In the genomic region with DNA sequence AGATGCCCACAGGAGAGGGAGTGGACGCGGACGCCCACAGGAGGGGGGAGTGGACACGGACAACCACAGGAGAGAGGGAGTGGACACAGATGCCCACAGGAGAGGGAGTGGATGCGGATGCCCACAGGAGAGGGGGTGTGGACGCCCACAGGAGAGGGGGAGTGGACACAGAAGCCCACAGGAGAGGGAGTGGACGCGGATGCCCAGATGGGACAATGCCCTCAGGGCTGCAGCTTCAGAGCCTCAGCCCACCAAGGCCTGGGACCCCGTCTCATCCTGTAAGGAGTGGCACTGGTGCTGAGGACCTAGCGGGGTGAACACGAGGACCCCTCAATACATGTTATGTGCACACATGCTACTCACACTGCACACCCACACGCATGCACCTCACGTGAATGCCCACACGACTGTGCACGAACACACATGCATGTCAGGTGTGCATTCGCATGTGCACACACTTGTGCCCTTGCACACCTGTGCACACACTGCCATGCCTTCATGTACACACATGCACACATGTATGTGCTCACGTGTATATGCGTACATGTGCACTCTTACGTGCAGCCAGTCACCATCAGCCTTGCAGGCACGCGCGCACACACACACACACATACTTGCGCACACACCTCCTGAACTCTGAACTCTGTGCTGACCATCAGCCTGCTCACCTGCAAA, we compare ENCODE assay signal across 24 cellular contexts. TPM values are rescaled to one million over a fixed set of nuclear protein-coding genes. Genes with fewer than 3 reads are reported as not detected.
DNase-seq lines count a peak whose midpoint lies in the region; ATAC-seq, FAIRE-seq and TF ChIP-seq lines count a peak whose summit lies in the region.
"Had no signal": no experiment of that assay in that cellular context is flagged by ENCODE, and none has a peak within 500 bp of the region (broad histone marks: within the 10 kb centered on the region; RNA-seq: fewer than 3 reads in every experiment).

No MANE protein-coding gene starts in this region.

- H3K36me3 Mint-ChIP-seq in activated naive CD8-positive, alpha-beta T cell treated with anti-CD3 and anti-CD28 coated beads, Interleukin-2, amount 50 U/mL, for 24 hours (ENCODE audit: low read depth) = peaks cover 11% of the 10 kb centered on the region
- H3K36me3 Mint-ChIP-seq: CD4-positive, alpha-beta memory T cell had no signal

- TF ChIP-seq CTCF in HepG2 (CRISPR knock-in tag; IDR thresholded peaks at IDR 0.05) (no peak), right lobe of liver (IDR thresholded peaks at IDR 0.05) (no peak), WI38 (IDR thresholded peaks at IDR 0.05; ENCODE audit: low read depth, low read length) (no peak), H1 (IDR thresholded peaks at IDR 0.05; ENCODE audit: control extremely low read depth in 1 of 3, insufficient read depth in 1 of 3, low read depth in 1 of 3, low read length in 3 of 3) (no peak)

- peak overlapping the region; percentile 88; the same call in 1 of the 2 replicates for H2BK15ac ChIP-seq in H1 (ENCODE audit: low read length)

- H3K79me1 ChIP-seq in H1 (ENCODE audit: low read depth, low read length) = no peaks in the 10 kb centered on the region

- H2AFZ ChIP-seq in HepG2 (ENCODE audit: low read length) (no peak overlapping the region), H1 (ENCODE audit: low read length) (no peak overlapping the region)
- H2AFZ ChIP-seq: GM23338 had no signal

- H3K4me3 ChIP-seq in HepG2 (replicated peaks in 1 of 3; ENCODE audit: insufficient read depth in 1 of 3, low read depth in 2 of 3, low read length in 3 of 3) = no peak overlapping the region
- no peak overlapping the region for H3K4me3 ChIP-seq in right lobe of liver
- peak overlapping the region; percentile 61 for H3K4me3 ChIP-seq in WI38 (ENCODE audit: low read depth, low read length)
- no peak overlapping the region for H3K4me3 ChIP-seq in H1 (ENCODE audit: extremely low read depth in 1 of 4, insufficient read depth in 2 of 4, low read depth in 3 of 4, low read length in 4 of 4)
- H3K4me3 ChIP-seq: GM12878, GM23338, HAP-1 had no signal

- H2AK5ac ChIP-seq in H1 (ENCODE audit: low read depth, low read length) = no peak overlapping the region

- H3K27me3 Mint-ChIP-seq in activated naive CD8-positive, alpha-beta T cell treated with anti-CD3 and anti-CD28 coated beads, Interleukin-2, amount 50 U/mL, for 24 hours = no peaks in the 10 kb centered on the region
- H3K27me3 Mint-ChIP-seq: CD4-positive, alpha-beta memory T cell had no signal

- no peak overlapping the region for H3K4me3 Mint-ChIP-seq in activated naive CD8-positive, alpha-beta T cell treated with anti-CD3 and anti-CD28 coated beads, Interleukin-2, amount 50 U/mL, for 24 hours
- H3K4me3 Mint-ChIP-seq: CD4-positive, alpha-beta memory T cell; GM23338 had no signal

- TF ChIP-seq POLR2A in HepG2 (IDR thresholded peaks at IDR 0.05; ENCODE audit: insufficient read depth in 1 of 2, low read depth in 2 of 2, low read length in 2 of 2) (no peak), right lobe of liver (IDR thresholded peaks at IDR 0.05) (no peak), H1 (IDR thresholded peaks at IDR 0.05; ENCODE audit: control extremely low read depth in 1 of 2, low read depth in 2 of 2, low read length in 2 of 2) (no peak)

- no peaks in the 10 kb centered on the region for H3K79me2 ChIP-seq in HepG2 (ENCODE audit: insufficient read depth, low read length)
- H3K79me2 ChIP-seq in H1 (ENCODE audit: control insufficient read depth in 1 of 2, insufficient read depth in 2 of 2, low read length in 2 of 2) = no peaks in the 10 kb centered on the region

- H3K23me2 ChIP-seq in H1 (ENCODE audit: low read depth, low read length) = no peaks in the 10 kb centered on the region

- intact Hi-C loops in HepG2 (cut with micrococcal nuclease; ENCODE audit: unreplicated experiment) (no loop called here), right lobe of liver (cut with DNase I) (no loop called here)

- peaks cover 9% of the 10 kb centered on the region for H3K4me1 Mint-ChIP-seq in activated naive CD8-positive, alpha-beta T cell treated with anti-CD3 and anti-CD28 coated beads, Interleukin-2, amount 50 U/mL, for 24 hours
- H3K4me1 Mint-ChIP-seq: GM23338 had no signal

- no peak overlapping the region for H4K5ac ChIP-seq in H1 (ENCODE audit: insufficient read length, low read depth, low read length)

- no peak overlapping the region for H2BK120ac ChIP-seq in H1 (replicated peaks; ENCODE audit: low read depth, low read length)

- H3K9me3 Mint-ChIP-seq in activated naive CD8-positive, alpha-beta T cell treated with anti-CD3 and anti-CD28 coated beads, Interleukin-2, amount 50 U/mL, for 24 hours = no peaks in the 10 kb centered on the region

- no peak overlapping the region for H3K23ac ChIP-seq in H1 (ENCODE audit: insufficient read length)

- H3K36me3 ChIP-seq in HepG2 (replicated peaks in 1 of 2; ENCODE audit: control insufficient read depth in 1 of 2, insufficient read depth in 2 of 2, low read length in 2 of 2) (no peaks in the 10 kb centered on the region; a peak in 1 of 5 replicates), right lobe of liver (no peaks in the 10 kb centered on the region), H1 (ENCODE audit: control insufficient read depth in 2 of 4, insufficient read depth in 4 of 4, low read length in 3 of 4) (peaks cover 0 to 39% (median 10%) of the 10 kb centered on the region in 4 experiments; a peak in 6 of 8 replicates)
- H3K36me3 ChIP-seq: HAP-1 had no signal

- no peak overlapping the region for H3K27ac Mint-ChIP-seq in activated naive CD8-positive, alpha-beta T cell treated with anti-CD3 and anti-CD28 coated beads, Interleukin-2, amount 50 U/mL, for 24 hours
- H3K27ac Mint-ChIP-seq: GM23338 had no signal

- H2BK12ac ChIP-seq in H1 (ENCODE audit: low read depth, low read length) = 0 out of 2 replicates have a peak overlapping the region, but pooled peaks have one; percentile 60

- no peak overlapping the region for H3K14ac ChIP-seq in H1 (ENCODE audit: insufficient read length)

- H4K8ac ChIP-seq in H1 (ENCODE audit: extremely low read depth, insufficient read depth, low read length) = no peak overlapping the region

- in situ Hi-C loops in HepG2 (cut with HindIII; ENCODE audit: extremely low pct_ligation_motif_present, low pct_unique_long_range_greater_than_20kb) = no loop called here

- peak overlapping the region; percentile 60; the same call in 1 of the 2 replicates for H2BK5ac ChIP-seq in H1 (ENCODE audit: low read depth, low read length)

- H4K20me1 ChIP-seq in HepG2 (ENCODE audit: insufficient read depth, low read length) (no peaks in the 10 kb centered on the region), H1 (replicated peaks in 1 of 2; ENCODE audit: control insufficient read depth in 1 of 2, insufficient read depth in 2 of 2, low read length in 2 of 2) (peaks cover 0 to 9% of the 10 kb centered on the region in 2 experiments)

- ATAC-seq in HepG2 = no peak
- ATAC-seq in right lobe of liver = no peak
- no peak for ATAC-seq in activated naive CD8-positive, alpha-beta T cell treated with anti-CD3 and anti-CD28 coated beads, Interleukin-2, amount 50 U/mL, for 24 hours
- no peak for ATAC-seq in esophagus mucosa
- ATAC-seq: GM12878, GM23338 had no signal

- peaks cover 1 to 3% of the 10 kb centered on the region in 2 experiments; a peak in 3 of 5 replicates for H3K27me3 ChIP-seq in HepG2 (ENCODE audit: control insufficient read depth in 1 of 2, insufficient read depth in 2 of 2, low read length in 2 of 2)
- no peaks in the 10 kb centered on the region for H3K27me3 ChIP-seq in right lobe of liver
- H3K27me3 ChIP-seq in H1 (replicated peaks in 1 of 4; ENCODE audit: control insufficient read depth in 3 of 4, extremely low read depth in 1 of 4, insufficient read depth in 3 of 4, low read length in 3 of 4) = no peaks in the 10 kb centered on the region

- POLR2A ChIA-PET in HepG2 (lab: Yijun Ruan, JAX) = no interaction called here
- POLR2A ChIA-PET in H1 (lab: Charles Lee; ENCODE audit: partially characterized antibody) = no interaction called here

- TF ChIP-seq EP300 in HepG2 (IDR thresholded peaks at IDR 0.05; ENCODE audit: low read depth in 2 of 2, low read length in 2 of 2) = no peak
- TF ChIP-seq EP300 in HepG2 (CRISPR knock-in tag; IDR thresholded peaks at IDR 0.05; ENCODE audit: borderline replicate concordance) = no peak
- TF ChIP-seq EP300 in H1 (IDR thresholded peaks at IDR 0.05; ENCODE audit: borderline replicate concordance in 1 of 2, low read depth in 2 of 2, low read length in 2 of 2) = no peak

- TF ChIP-seq RAD21 in HepG2 (CRISPR knock-in tag; IDR thresholded peaks at IDR 0.05) (no peak), H1 (IDR thresholded peaks at IDR 0.05 in 1 of 2, conservative IDR thresholded peaks at IDR 0.05 in 1 of 2; ENCODE audit: low read depth in 2 of 2, low read length in 2 of 2) (no peak)

- H3K4me2 ChIP-seq in HepG2 (ENCODE audit: low read depth, low read length) (no peak overlapping the region), H1 (ENCODE audit: insufficient read depth in 1 of 2, low read depth in 2 of 2, low read length in 2 of 2) (no peak overlapping the region)
- H3K4me2 ChIP-seq: GM23338 had no signal

- H3K4me1 ChIP-seq in HepG2 (ENCODE audit: insufficient read depth, low read length) (no peaks in the 10 kb centered on the region), right lobe of liver (no peaks in the 10 kb centered on the region), H1 (replicated peaks in 1 of 4; ENCODE audit: control insufficient read depth in 3 of 4, insufficient read depth in 4 of 4, low read length in 3 of 4) (no peaks in the 10 kb centered on the region; a peak in 1 of 7 replicates)
- H3K4me1 ChIP-seq: HAP-1 had no signal

- FAIRE-seq in HepG2 (lab: Jason Lieb, UNC) (no peak), H1 (lab: Jason Lieb, UNC) (no peak), urothelium cell line (lab: Jason Lieb, UNC) (peak; percentile 92)
- FAIRE-seq: GM12878, GM19239, H54 had no signal

- no peak overlapping the region for H3K27ac ChIP-seq in HepG2 (ENCODE audit: extremely low read length, insufficient read depth, low read length)
- no peak overlapping the region for H3K27ac ChIP-seq in right lobe of liver
- no peak overlapping the region for H3K27ac ChIP-seq in H1 (ENCODE audit: low read depth, low read length)

- peak overlapping the region; percentile 54 for H4K91ac ChIP-seq in H1 (replicated peaks; ENCODE audit: insufficient read length, low read length)

- no peak overlapping the region for H3K56ac ChIP-seq in H1 (replicated peaks; ENCODE audit: insufficient read length, low read depth, low read length)

- H3K9ac ChIP-seq in HepG2 (ENCODE audit: insufficient read depth, low read depth, low read length) (no peak overlapping the region), H1 (replicated peaks in 1 of 4; ENCODE audit: extremely low read depth in 1 of 4, low read depth in 3 of 4, low read length in 3 of 4) (no peak overlapping the region)

- no TSS peak for BruUV-seq in HepG2 (replicated peaks; lab: Mats Ljungman, UMichigan)

- CTCF ChIA-PET in HepG2 (lab: Yijun Ruan, JAX; ENCODE audit: low intra/inter-chr PET ratio, low total read pairs) (no interaction called here), H1 (lab: Charles Lee; ENCODE audit: partially characterized antibody) (no interaction called here)

- no peak overlapping the region for H3K4ac ChIP-seq in H1 (replicated peaks; ENCODE audit: insufficient read length, low read depth, low read length)

- WGBS in HepG2 (ENCODE audit: low lambda C conversion rate) = 73% methylated on average over 16 of the region's 23 CpGs
- 83% methylated on average over 9 of the region's 23 CpGs for WGBS in right lobe of liver (ENCODE audit: insufficient coverage, low coverage, low lambda C conversion rate, missing lambda C conversion rate)
- WGBS in H1 (ENCODE audit: extremely low coverage in 1 of 2, insufficient coverage in 1 of 2, insufficient read length in 1 of 2, insufficient replicate concordance in 2 of 2, low coverage in 1 of 2, low lambda C conversion rate in 2 of 2, missing lambda C conversion rate in 1 of 2), 2 experiments = 91% methylated on average over 20 of the region's 23 CpGs; no CpG with 5 or more reads in 1 of the 2 experiments

- 0 out of 2 replicates have a peak overlapping the region, but pooled peaks have one; percentile 61 for H2BK20ac ChIP-seq in H1 (ENCODE audit: low read length)

- H3K18ac ChIP-seq in H1 (ENCODE audit: extremely low read depth, low read length) = no peak overlapping the region

- no peaks in the 10 kb centered on the region for H3K9me3 ChIP-seq in HepG2 (ENCODE audit: low read length)
- H3K9me3 ChIP-seq in right lobe of liver = no peaks in the 10 kb centered on the region
- H3K9me3 ChIP-seq in H1 (ENCODE audit: insufficient read depth in 2 of 2, low read depth in 1 of 2, low read length in 1 of 2) = peaks cover 28 to 43% of the 10 kb centered on the region in 2 experiments
- H3K9me3 ChIP-seq: HAP-1 had no signal

- DNase-seq in HepG2 (ENCODE audit: low spot score) = no peak
- no peak for DNase-seq in right lobe of liver
- DNase-seq in H1 (ENCODE audit: low read depth in 1 of 2, low spot score in 2 of 2) = no peak
- no peak for DNase-seq in urothelium cell line (ENCODE audit: low spot score)
- no peak for DNase-seq in activated naive CD8-positive, alpha-beta T cell treated with anti-CD3 and anti-CD28 coated beads, Interleukin-2, amount 50 U/mL, for 24 hours
- DNase-seq in EL = no peak
- DNase-seq: C1 segment of cervical spinal cord; Calu3; CD4-positive, alpha-beta memory T cell; COR-L47; DMS53; DMS79 treated with DMSO at 0.1 percent for 48 hours; GDM1 had no signal

RNA-seq across cellular contexts. Expression of a gene that starts 34.8 kb away (rescaled TPM):
- total RNA-seq in HepG2 (2016; rRNA removed; fragmentation: Illumina TruSeq; extraction: Trizol) (not detected in 2 replicates), right lobe of liver (not detected), esophagus mucosa (not detected)
- total RNA-seq in HepG2 (2016; cell fraction: cytosol; rRNA removed; fragmentation: Illumina TruSeq; extraction: Trizol; ENCODE audit: low read depth) = not detected in 2 replicates
- not detected in 2 replicates for total RNA-seq in HepG2 (2016; cell fraction: insoluble cytoplasmic fraction; rRNA removed; fragmentation: Illumina TruSeq; extraction: Trizol)
- not detected in 2 replicates for total RNA-seq in HepG2 (2016; cell fraction: membrane; rRNA removed; fragmentation: Illumina TruSeq; extraction: Trizol)
- not detected in 2 replicates for total RNA-seq in HepG2 (2016; cell fraction: nucleus; rRNA removed; fragmentation: Illumina TruSeq; extraction: Trizol)
- polyA plus RNA-seq in HepG2 (2011; rRNA removed) (not detected in 2 replicates), H1 (2011; rRNA removed) (0.03 TPM in 1 of 2 replicates, not detected in the other)
- polyA plus RNA-seq in HepG2 (2011; cell fraction: cytosol; rRNA removed) = not detected in 2 replicates
- not detected in 2 replicates for polyA plus RNA-seq in HepG2 (2011; cell fraction: nucleus; rRNA removed)
- not detected in 2 replicates for polyA plus RNA-seq in HepG2 (2012)
- polyA plus RNA-seq in HepG2 (2016; cell fraction: cytosol; fragmentation: Illumina TruSeq; extraction: Trizol; ENCODE audit: low read depth) = not detected in 2 replicates
- not detected in 2 replicates for polyA plus RNA-seq in HepG2 (2016; cell fraction: insoluble cytoplasmic fraction; fragmentation: Illumina TruSeq; extraction: Trizol; ENCODE audit: low read depth)
- not detected in 2 replicates for polyA plus RNA-seq in HepG2 (2016; cell fraction: membrane; fragmentation: Illumina TruSeq; extraction: Trizol; ENCODE audit: low read depth)
- polyA plus RNA-seq in HepG2 (2016; cell fraction: nucleus; fragmentation: Illumina TruSeq; extraction: Trizol; ENCODE audit: insufficient read depth, low read depth) = not detected in 2 replicates
- not detected in 2 replicates for polyA minus RNA-seq in HepG2 (2011; rRNA and poly(A)+ RNA removed; ENCODE audit: low replicate concordance)
- not detected in 2 replicates for polyA minus RNA-seq in HepG2 (2011; cell fraction: cytosol; rRNA and poly(A)+ RNA removed)
- polyA minus RNA-seq in HepG2 (2011; cell fraction: nucleus; rRNA and poly(A)+ RNA removed) = not detected in 2 replicates
- total RNA-seq in H1 (2021; fragmentation: NEBNext Ultra II Directional; extraction: Animal tissue kit (Norgen Biotek cat#: 25700)) = not detected in 2 replicates
- not detected for polyA plus RNA-seq in H1 (2011; cell fraction: cytosol; rRNA removed)
- not detected for polyA plus RNA-seq in H1 (2011; cell fraction: nucleus; rRNA removed)
- polyA plus RNA-seq in H1 (2012, experiment 1 of 2) = not detected in 4 replicates
- not detected for polyA plus RNA-seq in H1 (2012, experiment 2 of 2)
- polyA plus RNA-seq in H1 (2013, experiment 1 of 2) = not detected
- polyA plus RNA-seq in H1 (2013, experiment 2 of 2) = not detected
- polyA minus RNA-seq in H1 (2011; rRNA and poly(A)+ RNA removed) = not detected in 2 replicates
- polyA minus RNA-seq in H1 (2011; cell fraction: cytosol; rRNA and poly(A)+ RNA removed) = not detected
- polyA minus RNA-seq in H1 (2011; cell fraction: nucleus; rRNA and poly(A)+ RNA removed) = not detected
- total RNA-seq: A172; A673; Calu3; CD4-positive, alpha-beta memory T cell; Daoy; GM12878; GM23338 had no signal
- polyA plus RNA-seq: BJ; CD4-positive, alpha-beta memory T cell; GM12878; GM23338 had no signal

RNA-seq across cellular contexts. Expression of a gene that starts 34.9 kb away (rescaled TPM):
- total RNA-seq in HepG2 (2016; rRNA removed; fragmentation: Illumina TruSeq; extraction: Trizol) = 1.2 and 5.9 TPM in 2 replicates
- total RNA-seq in HepG2 (2016; cell fraction: cytosol; rRNA removed; fragmentation: Illumina TruSeq; extraction: Trizol; ENCODE audit: low read depth) = 6.1 and 7.1 TPM in 2 replicates
- 1.7 and 5.8 TPM in 2 replicates for total RNA-seq in HepG2 (2016; cell fraction: insoluble cytoplasmic fraction; rRNA removed; fragmentation: Illumina TruSeq; extraction: Trizol)
- 3.3 and 3.7 TPM in 2 replicates for total RNA-seq in HepG2 (2016; cell fraction: membrane; rRNA removed; fragmentation: Illumina TruSeq; extraction: Trizol)
- 7.1 and 8.7 TPM in 2 replicates for total RNA-seq in HepG2 (2016; cell fraction: nucleus; rRNA removed; fragmentation: Illumina TruSeq; extraction: Trizol)
- 3.5 and 4.3 TPM in 2 replicates for polyA plus RNA-seq in HepG2 (2011; rRNA removed)
- polyA plus RNA-seq in HepG2 (2011; cell fraction: cytosol; rRNA removed) = 0.68 and 2.0 TPM in 2 replicates
- 28.2 and 42.3 TPM in 2 replicates for polyA plus RNA-seq in HepG2 (2011; cell fraction: nucleus; rRNA removed)
- 1.7 and 2.9 TPM in 2 replicates for polyA plus RNA-seq in HepG2 (2012)
- 0.62 and 0.99 TPM in 2 replicates for polyA plus RNA-seq in HepG2 (2016; cell fraction: cytosol; fragmentation: Illumina TruSeq; extraction: Trizol; ENCODE audit: low read depth)
- 1.6 and 2.5 TPM in 2 replicates for polyA plus RNA-seq in HepG2 (2016; cell fraction: insoluble cytoplasmic fraction; fragmentation: Illumina TruSeq; extraction: Trizol; ENCODE audit: low read depth)
- polyA plus RNA-seq in HepG2 (2016; cell fraction: membrane; fragmentation: Illumina TruSeq; extraction: Trizol; ENCODE audit: low read depth) = 1.4 and 1.5 TPM in 2 replicates
- 24.5 and 26.8 TPM in 2 replicates for polyA plus RNA-seq in HepG2 (2016; cell fraction: nucleus; fragmentation: Illumina TruSeq; extraction: Trizol; ENCODE audit: insufficient read depth, low read depth)
- polyA minus RNA-seq in HepG2 (2011; rRNA and poly(A)+ RNA removed; ENCODE audit: low replicate concordance) = 0.30 and 3.4 TPM in 2 replicates
- 1.9 and 2.0 TPM in 2 replicates for polyA minus RNA-seq in HepG2 (2011; cell fraction: cytosol; rRNA and poly(A)+ RNA removed)
- polyA minus RNA-seq in HepG2 (2011; cell fraction: nucleus; rRNA and poly(A)+ RNA removed) = 4.0 and 6.4 TPM in 2 replicates
- total RNA-seq in right lobe of liver = not detected
- total RNA-seq in H1 (2021; fragmentation: NEBNext Ultra II Directional; extraction: Animal tissue kit (Norgen Biotek cat#: 25700)) = 21.0 and 23.1 TPM in 2 replicates
- polyA plus RNA-seq in H1 (2011; rRNA removed) = 13.1 and 23.0 TPM in 2 replicates
- polyA plus RNA-seq in H1 (2011; cell fraction: cytosol; rRNA removed) = 19.3 TPM
- polyA plus RNA-seq in H1 (2011; cell fraction: nucleus; rRNA removed) = 70.1 TPM
- 11.6 to 23.1 TPM (median 17.1 TPM) in 4 replicates for polyA plus RNA-seq in H1 (2012, experiment 1 of 2)
- polyA plus RNA-seq in H1 (2012, experiment 2 of 2) = 10.2 TPM
- polyA plus RNA-seq in H1 (2013, experiment 1 of 2) = 16.6 TPM
- 13.5 TPM for polyA plus RNA-seq in H1 (2013, experiment 2 of 2)
- 12.3 and 13.0 TPM in 2 replicates for polyA minus RNA-seq in H1 (2011; rRNA and poly(A)+ RNA removed)
- polyA minus RNA-seq in H1 (2011; cell fraction: cytosol; rRNA and poly(A)+ RNA removed) = 20.2 TPM
- 38.0 TPM for polyA minus RNA-seq in H1 (2011; cell fraction: nucleus; rRNA and poly(A)+ RNA removed)
- not detected for total RNA-seq in esophagus mucosa
- total RNA-seq: CD4-positive, alpha-beta memory T cell had no signal
- polyA plus RNA-seq: BJ had no signal

RNA-seq across cellular contexts. Expression of a gene that starts 58.5 kb away (rescaled TPM):
- total RNA-seq in HepG2 (2016; rRNA removed; fragmentation: Illumina TruSeq; extraction: Trizol) (0.02 TPM in 1 of 2 replicates, not detected in the other), right lobe of liver (under 1 TPM; 0.12 to 0.93 (median 0.41) TPM), esophagus mucosa (not detected)
- total RNA-seq in HepG2 (2016; cell fraction: cytosol; rRNA removed; fragmentation: Illumina TruSeq; extraction: Trizol; ENCODE audit: low read depth) = not detected in 2 replicates
- total RNA-seq in HepG2 (2016; cell fraction: insoluble cytoplasmic fraction; rRNA removed; fragmentation: Illumina TruSeq; extraction: Trizol) = 0.06 TPM in 1 of 2 replicates, not detected in the other
- not detected in 2 replicates for total RNA-seq in HepG2 (2016; cell fraction: membrane; rRNA removed; fragmentation: Illumina TruSeq; extraction: Trizol)
- total RNA-seq in HepG2 (2016; cell fraction: nucleus; rRNA removed; fragmentation: Illumina TruSeq; extraction: Trizol) = not detected in 2 replicates
- polyA plus RNA-seq in HepG2 (2011; rRNA removed) (0.01 TPM in 1 of 2 replicates, not detected in the other), H1 (2011; rRNA removed) (0.02 and 0.03 TPM in 2 replicates)
- polyA plus RNA-seq in HepG2 (2011; cell fraction: cytosol; rRNA removed) = 0.01 TPM in 1 of 2 replicates, not detected in the other
- 0.06 and 0.07 TPM in 2 replicates for polyA plus RNA-seq in HepG2 (2011; cell fraction: nucleus; rRNA removed)
- not detected in 2 replicates for polyA plus RNA-seq in HepG2 (2012)
- polyA plus RNA-seq in HepG2 (2016; cell fraction: cytosol; fragmentation: Illumina TruSeq; extraction: Trizol; ENCODE audit: low read depth) = not detected in 2 replicates
- polyA plus RNA-seq in HepG2 (2016; cell fraction: insoluble cytoplasmic fraction; fragmentation: Illumina TruSeq; extraction: Trizol; ENCODE audit: low read depth) = not detected in 2 replicates
- not detected in 2 replicates for polyA plus RNA-seq in HepG2 (2016; cell fraction: membrane; fragmentation: Illumina TruSeq; extraction: Trizol; ENCODE audit: low read depth)
- polyA plus RNA-seq in HepG2 (2016; cell fraction: nucleus; fragmentation: Illumina TruSeq; extraction: Trizol; ENCODE audit: insufficient read depth, low read depth) = 0.08 TPM in 1 of 2 replicates, not detected in the other
- 0.02 and 0.12 TPM in 2 replicates for polyA minus RNA-seq in HepG2 (2011; rRNA and poly(A)+ RNA removed; ENCODE audit: low replicate concordance)
- polyA minus RNA-seq in HepG2 (2011; cell fraction: cytosol; rRNA and poly(A)+ RNA removed) = 0.09 TPM in 1 of 2 replicates, not detected in the other
- not detected in 2 replicates for polyA minus RNA-seq in HepG2 (2011; cell fraction: nucleus; rRNA and poly(A)+ RNA removed)
- not detected in 2 replicates for total RNA-seq in H1 (2021; fragmentation: NEBNext Ultra II Directional; extraction: Animal tissue kit (Norgen Biotek cat#: 25700))
- 0.03 TPM for polyA plus RNA-seq in H1 (2011; cell fraction: cytosol; rRNA removed)
- polyA plus RNA-seq in H1 (2011; cell fraction: nucleus; rRNA removed) = 0.06 TPM
- 0.05 TPM in 1 of 4 replicates, not detected in the others for polyA plus RNA-seq in H1 (2012, experiment 1 of 2)
- polyA plus RNA-seq in H1 (2012, experiment 2 of 2) = 0.03 TPM
- not detected for polyA plus RNA-seq in H1 (2013, experiment 1 of 2)
- polyA plus RNA-seq in H1 (2013, experiment 2 of 2) = 0.02 TPM
- 0.22 TPM in 1 of 2 replicates, not detected in the other for polyA minus RNA-seq in H1 (2011; rRNA and poly(A)+ RNA removed)
- polyA minus RNA-seq in H1 (2011; cell fraction: cytosol; rRNA and poly(A)+ RNA removed) = not detected
- not detected for polyA minus RNA-seq in H1 (2011; cell fraction: nucleus; rRNA and poly(A)+ RNA removed)
- total RNA-seq: A172; A673; Calu3; CD4-positive, alpha-beta memory T cell; Daoy; GM23338 had no signal
- polyA plus RNA-seq: BJ; CD4-positive, alpha-beta memory T cell; GM23338 had no signal
